8 cellular contexts compared by ENCODE assay signal in genomic region chr3:43180027-43180426, GRCh38.
DNase-seq lines count a peak whose midpoint lies in the region; ATAC-seq and TF ChIP-seq lines count a peak whose summit lies in the region.

No MANE protein-coding gene starts in this region.

- H3K4me3 ChIP-seq in foreskin fibroblast (ENCODE audit: low read depth in 1 of 2, low read length in 2 of 2), result no peak overlapping the region

- H3K27ac Mint-ChIP-seq in activated CD4-positive, alpha-beta T cell treated with anti-CD3 and anti-CD28 coated beads for 36 hours, result peak overlapping the region; percentile 66
- H3K27ac Mint-ChIP-seq in stimulated activated naive CD8-positive, alpha-beta T cell treated with anti-CD3 and anti-CD28 coated beads, Interleukin-15, amount 100 ng/mL, for 72 hours, result peak overlapping the region; percentile 53 to 90

- no peaks in the 10 kb centered on the region for H3K36me3 Mint-ChIP-seq in activated CD4-positive, alpha-beta T cell treated with anti-CD3 and anti-CD28 coated beads for 36 hours (ENCODE audit: low read depth)

- ATAC-seq in HG03103 (IDR thresholded peaks at IDR 0.05; ENCODE audit: low read depth, unreplicated experiment) (peak; percentile 52), HG03097 (IDR thresholded peaks at IDR 0.05; ENCODE audit: low FRiP score, unreplicated experiment) (no peak)
- ATAC-seq in activated CD4-positive, alpha-beta T cell treated with anti-CD3 and anti-CD28 coated beads for 36 hours, result peak; percentile 76
- ATAC-seq in stimulated activated naive CD8-positive, alpha-beta T cell treated with anti-CD3 and anti-CD28 coated beads, Interleukin-15, amount 100 ng/mL, for 72 hours, result peak; percentile 60

- H3K27me3 Mint-ChIP-seq in activated CD4-positive, alpha-beta T cell treated with anti-CD3 and anti-CD28 coated beads for 36 hours, result no peaks in the 10 kb centered on the region
- H3K27me3 Mint-ChIP-seq in stimulated activated naive CD8-positive, alpha-beta T cell treated with anti-CD3 and anti-CD28 coated beads, Interleukin-15, amount 100 ng/mL, for 72 hours, result no peaks in the 10 kb centered on the region

- CTCF ChIA-PET in activated CD4-positive, alpha-beta T cell treated with anti-CD3 and anti-CD28 coated beads for 36 hours (lab: Charles Lee), result interaction anchor here (0.9 to 1.3 kb wide), 3 partner anchors 10 to 17 kb away, joined by 3 to 5 read pairs (median 3); no protein-coding TSS in a partner anchor

- H3K4me3 Mint-ChIP-seq in activated CD4-positive, alpha-beta T cell treated with anti-CD3 and anti-CD28 coated beads for 36 hours, result peak overlapping the region; percentile 17
- H3K4me3 Mint-ChIP-seq in stimulated activated naive CD8-positive, alpha-beta T cell treated with anti-CD3 and anti-CD28 coated beads, Interleukin-15, amount 100 ng/mL, for 72 hours, result peak overlapping the region; percentile 69

- peaks cover 53% of the 10 kb centered on the region for H3K4me1 Mint-ChIP-seq in activated CD4-positive, alpha-beta T cell treated with anti-CD3 and anti-CD28 coated beads for 36 hours
- peaks cover 41% of the 10 kb centered on the region for H3K4me1 Mint-ChIP-seq in stimulated activated naive CD8-positive, alpha-beta T cell treated with anti-CD3 and anti-CD28 coated beads, Interleukin-15, amount 100 ng/mL, for 72 hours

- intact Hi-C loops in activated CD4-positive, alpha-beta T cell treated with anti-CD3 and anti-CD28 coated beads for 36 hours (cut with DNase I, micrococcal nuclease), result loop anchor here in 1 of 2 experiments (2.0 to 5.0 kb wide), 2 partner anchors 312 to 511 kb away; partner anchors contain the start of gene ABHD5

- peak; percentile 30 for DNase-seq in GM10266 (ENCODE audit: extremely low spot score)
- peak; percentile 52 for DNase-seq in activated CD4-positive, alpha-beta T cell treated with anti-CD3 and anti-CD28 coated beads for 36 hours
- DNase-seq in foreskin fibroblast, result peak; percentile 91 to 95
- no peak for DNase-seq in stimulated activated naive CD8-positive, alpha-beta T cell treated with anti-CD3 and anti-CD28 coated beads, Interleukin-15, amount 100 ng/mL, for 72 hours
- DNase-seq in NCI-H1694 (lab: John Stamatoyannopoulos, UW), result no peak
- DNase-seq in RKO (ENCODE audit: low spot score), result no peak

- POLR2A ChIA-PET in activated CD4-positive, alpha-beta T cell treated with anti-CD3 and anti-CD28 coated beads for 36 hours (lab: Charles Lee), result no interaction called here

- H3K9me3 Mint-ChIP-seq in activated CD4-positive, alpha-beta T cell treated with anti-CD3 and anti-CD28 coated beads for 36 hours (ENCODE audit: low read depth), result no peaks in the 10 kb centered on the region
- H3K9me3 Mint-ChIP-seq in stimulated activated naive CD8-positive, alpha-beta T cell treated with anti-CD3 and anti-CD28 coated beads, Interleukin-15, amount 100 ng/mL, for 72 hours, result no peaks in the 10 kb centered on the region

- TF ChIP-seq CTCF in GM10266 (IDR thresholded peaks at IDR 0.05; ENCODE audit: control insufficient read depth, insufficient read depth, low read depth, missing control alignments) (no peak), foreskin fibroblast (IDR thresholded peaks at IDR 0.05; ENCODE audit: low read depth, low read length) (no peak)

Comparison
In these comparisons a context has a peak if more than half of its experiments do, and no peak if none do; other contexts are left out.
1. DNase-seq: peak in GM10266 (single experiment), activated CD4-positive, alpha-beta T cell treated with anti-CD3 and anti-CD28 coated beads for 36 hours (single experiment) and foreskin fibroblast (2 of 2); none in stimulated activated naive CD8-positive, alpha-beta T cell treated with anti-CD3 and anti-CD28 coated beads, Interleukin-15, amount 100 ng/mL, for 72 hours (0 of 2), NCI-H1694 (single experiment) and RKO (single experiment).